ENCODE assay signal across 8 cellular contexts in the genomic region with DNA sequence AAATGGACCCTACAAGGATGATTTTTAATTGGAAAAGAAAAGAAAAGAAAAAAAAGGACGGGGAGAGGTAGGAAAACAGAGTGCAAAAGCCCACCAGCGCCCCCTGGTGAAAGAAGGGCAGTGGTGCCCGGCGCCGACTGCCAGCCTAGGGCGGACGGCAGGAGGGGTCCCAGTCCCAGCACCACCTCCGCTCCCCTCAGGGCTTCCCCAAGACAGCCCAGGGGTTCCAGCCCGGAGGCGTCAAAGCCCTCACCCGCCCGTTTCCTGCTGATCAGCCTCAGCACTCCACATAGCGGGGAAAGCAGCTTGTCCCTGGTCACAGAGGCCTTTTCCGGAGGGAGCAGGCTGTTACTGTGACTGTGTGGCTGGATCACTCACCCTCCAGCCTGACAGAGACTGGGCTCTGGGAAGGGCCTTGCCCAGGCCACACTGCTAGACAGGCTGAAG.
DNase-seq lines count a peak whose midpoint lies in the region; ATAC-seq, FAIRE-seq and TF ChIP-seq lines count a peak whose summit lies in the region.

No MANE protein-coding gene starts in this region.

- H3K9me3 ChIP-seq in GM23248 (ENCODE audit: low read depth): no peaks in the 10 kb centered on the region
- H3K9me3 ChIP-seq in parathyroid adenoma (ENCODE audit: control insufficient read depth, low read length): no peaks in the 10 kb centered on the region

- FAIRE-seq in frontal cortex (lab: Jason Lieb, UNC): no peak

- no peak overlapping the region for H3K9ac ChIP-seq in GM23248
- no peak overlapping the region for H3K9ac ChIP-seq in parathyroid adenoma

- H3K4me3 ChIP-seq in GM23248: no peak overlapping the region
- H3K4me3 ChIP-seq in parathyroid adenoma (ENCODE audit: low read depth, low read length): no peak overlapping the region

- 13 to 15% methylated on average over 14 of the region's 14 CpGs for WGBS in GM23248 (ENCODE audit: low coverage in 1 of 2, low lambda C conversion rate in 2 of 2, missing lambda C conversion rate in 2 of 2), 2 experiments

- no peaks in the 10 kb centered on the region for H3K9me2 ChIP-seq in GM23248 (ENCODE audit: insufficient read depth)

- peak; percentile 89 for TF ChIP-seq CTCF in parathyroid adenoma (IDR thresholded peaks at IDR 0.05)

- ATAC-seq in HG03457 (IDR thresholded peaks at IDR 0.05; ENCODE audit: unreplicated experiment): no peak

- H3K27ac ChIP-seq in GM23248: no peak overlapping the region
- no peak overlapping the region for H3K27ac ChIP-seq in parathyroid adenoma

- H3K36me3 ChIP-seq in GM23248 (ENCODE audit: low read depth) (no peaks in the 10 kb centered on the region), parathyroid adenoma (ENCODE audit: control insufficient read depth, insufficient read depth, low read length) (no peaks in the 10 kb centered on the region)

- H3K4me2 ChIP-seq in GM23248 (ENCODE audit: unreplicated experiment): no peak overlapping the region
- H3K4me2 ChIP-seq in parathyroid adenoma (ENCODE audit: low read length): no peak overlapping the region

- no peaks in the 10 kb centered on the region for H4K20me1 ChIP-seq in GM23248 (ENCODE audit: insufficient read depth)

- DNase-seq in D341Med (ENCODE audit: low spot score): peak; percentile 86
- DNase-seq in GM23248: peak; percentile 72
- DNase-seq in NCI-H2196 treated with DMSO at 0.1 percent for 48 hours (lab: John Stamatoyannopoulos, UW; ENCODE audit: unreplicated experiment): peak; percentile 31
- DNase-seq in activated CD8-positive, alpha-beta memory T cell treated with anti-CD3 and anti-CD28 coated beads, Interleukin-2, amount 50 U/mL, for 4 hours: peak; percentile 19
- DNase-seq in frontal cortex (ENCODE audit: low spot score in 2 of 2): peak; percentile 53 to 79
- DNase-seq in effector CD8-positive, alpha-beta T cell (lab: John Stamatoyannopoulos, UW): no peak

- H3F3A ChIP-seq in GM23248 (ENCODE audit: insufficient read depth): 0 out of 2 replicates have a peak, but pooled peaks cover 6% of the 10 kb centered on the region

- in situ Hi-C loops in GM23248 (cut with MboI): no loop called here

- H3K4me1 ChIP-seq in GM23248 (ENCODE audit: insufficient read depth): peaks cover 5% of the 10 kb centered on the region; the same call in 1 of the 2 replicates
- H3K4me1 ChIP-seq in parathyroid adenoma: no peaks in the 10 kb centered on the region

- H3K27me3 ChIP-seq in GM23248 (replicated peaks; ENCODE audit: insufficient read depth): 0 out of 2 replicates have a peak, but pooled peaks cover 4% of the 10 kb centered on the region
- H3K27me3 ChIP-seq in parathyroid adenoma (ENCODE audit: control insufficient read depth, insufficient read depth, low read length): no peaks in the 10 kb centered on the region

- H3K79me2 ChIP-seq in GM23248 (ENCODE audit: insufficient read depth): no peaks in the 10 kb centered on the region
- no peaks in the 10 kb centered on the region for H3K79me2 ChIP-seq in parathyroid adenoma

- H2AFZ ChIP-seq in GM23248 (no peak overlapping the region; the same call in 1 of the 2 replicates), parathyroid adenoma (no peak overlapping the region)
